ENCODE assay signal across 9 cellular contexts in the genomic region with DNA sequence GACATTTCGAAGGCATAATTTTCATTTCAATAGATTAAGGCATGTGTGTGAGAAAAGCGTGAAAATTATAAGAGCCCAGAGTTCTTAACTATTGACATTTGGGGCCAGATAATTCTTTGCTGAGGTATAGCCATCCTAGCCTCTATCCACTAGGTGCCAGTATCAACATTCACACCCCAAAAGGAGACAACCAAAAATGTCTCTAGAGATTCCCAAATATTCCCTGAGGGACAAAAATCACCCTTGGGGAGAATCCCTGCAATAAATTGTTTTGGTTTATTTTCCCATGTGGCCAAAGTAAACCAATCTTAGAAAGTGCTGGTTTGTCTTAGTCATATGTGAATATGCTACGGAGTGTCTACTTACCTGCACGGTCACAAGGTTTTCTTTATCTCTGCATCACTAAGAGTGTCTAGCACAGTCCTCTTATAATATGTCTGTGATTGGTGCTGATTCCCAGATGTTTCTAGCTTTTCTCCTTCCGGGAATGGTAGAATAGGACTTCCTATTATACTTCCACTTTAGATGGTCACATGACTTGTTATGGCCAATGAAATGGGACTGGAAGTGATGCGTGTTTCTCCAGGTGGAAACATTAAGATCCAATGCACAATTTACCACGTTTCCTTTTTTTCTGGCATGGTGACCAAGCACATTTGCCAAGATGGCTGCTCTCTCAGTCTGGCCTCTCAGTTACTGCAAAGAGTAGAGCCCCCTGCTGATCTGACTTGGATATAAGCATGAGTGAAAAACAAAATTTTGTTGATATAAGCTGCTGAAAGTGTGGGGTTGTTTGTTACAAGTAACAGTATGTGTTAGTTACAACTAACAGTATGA. TPM values are rescaled to one million over a fixed set of nuclear protein-coding genes. Genes with fewer than 3 reads are reported as not detected.
DNase-seq lines count a peak whose midpoint lies in the region; ATAC-seq and TF ChIP-seq lines count a peak whose summit lies in the region.
"Had no signal": no experiment of that assay in that cellular context is flagged by ENCODE, and none has a peak within 500 bp of the region (broad histone marks: within the 10 kb centered on the region; RNA-seq: fewer than 3 reads in every experiment).

No MANE protein-coding gene starts in this region.

- no peaks in the 10 kb centered on the region for H3K9me3 Mint-ChIP-seq in chondrocyte (ENCODE audit: low read depth)

- no peak overlapping the region for H3K27ac Mint-ChIP-seq in chondrocyte (ENCODE audit: unreplicated experiment)

- H3K36me3 Mint-ChIP-seq in chondrocyte (ENCODE audit: low read depth), result no peaks in the 10 kb centered on the region

- ATAC-seq in GM21367 (IDR thresholded peaks at IDR 0.05; ENCODE audit: unreplicated experiment), result peak; percentile 74
- peak; percentile 53 for ATAC-seq in HG03558 (IDR thresholded peaks at IDR 0.05; ENCODE audit: extremely low read depth, unreplicated experiment)

- DNase-seq in GM12865 (ENCODE audit: low read depth) (peak; percentile 77), chondrocyte (ENCODE audit: low spot score) (no peak), kidney glomerular epithelial cell (lab: John Stamatoyannopoulos, UW) (no peak), RKO (ENCODE audit: low spot score) (no peak), dedifferentiated amniotic fluid mesenchymal stem cell (ENCODE audit: extremely low spot score) (no peak)
- no peak for DNase-seq in effector CD8-positive, alpha-beta T cell (lab: John Stamatoyannopoulos, UW)
- DNase-seq: right cardiac atrium had no signal

- TF ChIP-seq CTCF in GM12865 (IDR thresholded peaks at IDR 0.05; ENCODE audit: insufficient read depth, low read depth, low read length, missing control alignments) (peak; percentile 62), chondrocyte (IDR thresholded peaks at IDR 0.05) (peak; percentile 0)

- no peaks in the 10 kb centered on the region for H3K4me1 Mint-ChIP-seq in chondrocyte (ENCODE audit: low read depth)

- H3K27me3 Mint-ChIP-seq in chondrocyte (ENCODE audit: low read depth), result peaks cover 20% of the 10 kb centered on the region

- peak overlapping the region; percentile 77 for H3K4me3 ChIP-seq in GM12865 (ENCODE audit: low read depth, low read length)

- H3K4me3 Mint-ChIP-seq in chondrocyte (ENCODE audit: unreplicated experiment), result no peak overlapping the region

RNA-seq across cellular contexts. Expression of a gene that starts 8.0 kb away (rescaled TPM):
- 1.5 to 1.9 TPM (median 1.6 TPM) in 3 replicates for total RNA-seq in chondrocyte
